In genomic region chr1:2204384-2205190, GRCh38 we compare ENCODE assay signal across 8 cellular contexts. TPM values are rescaled to one million over a fixed set of nuclear protein-coding genes. Genes with fewer than 3 reads are reported as not detected.
DNase-seq lines count a peak whose midpoint lies in the region; ATAC-seq lines count a peak whose summit lies in the region.

No MANE protein-coding gene starts in this region.

- H3K36me3 Mint-ChIP-seq in activated CD4-positive, alpha-beta memory T cell treated with anti-CD3 and anti-CD28 coated beads for 36 hours: no peaks in the 10 kb centered on the region
- no peaks in the 10 kb centered on the region for H3K36me3 Mint-ChIP-seq in activated CD4-positive, alpha-beta memory T cell treated with anti-CD3 and anti-CD28 coated beads, Interleukin-2, amount 10 ng/mL, durations not matched to agents 7 days and 5 days (ENCODE audit: low read depth)
- H3K36me3 Mint-ChIP-seq in naive thymus-derived CD4-positive, alpha-beta T cell: no peaks in the 10 kb centered on the region

- no peaks in the 10 kb centered on the region for H3K36me3 ChIP-seq in HUES64 (ENCODE audit: insufficient read depth, low read length)
- no peaks in the 10 kb centered on the region for H3K36me3 ChIP-seq in naive thymus-derived CD4-positive, alpha-beta T cell (ENCODE audit: control insufficient read depth in 2 of 3, insufficient read depth in 3 of 3, low read length in 3 of 3)

- CTCF ChIA-PET in activated CD4-positive, alpha-beta memory T cell treated with anti-CD3 and anti-CD28 coated beads for 36 hours (lab: Charles Lee): interaction anchor here (1.5 to 17.1 kb wide), 3 partner anchors 9 to 181 kb away, joined by 3 to 409 read pairs (median 15); partner anchors contain the start of genes FAAP20, MORN1 and RER1
- CTCF ChIA-PET in activated CD4-positive, alpha-beta memory T cell treated with anti-CD3 and anti-CD28 coated beads, Interleukin-2, amount 10 ng/mL, durations not matched to agents 7 days and 5 days (lab: Charles Lee): interaction anchor here (1.1 to 2.9 kb wide), 2 partner anchors 10 to 177 kb away, joined by 4 to 12 read pairs; partner anchors contain the start of gene FAAP20
- CTCF ChIA-PET in naive thymus-derived CD4-positive, alpha-beta T cell (lab: Charles Lee): interaction anchor here (0.6 to 1.0 kb wide), 2 partner anchors 10 kb away, joined by 4 to 5 read pairs; partner anchors contain the start of gene FAAP20

- no peaks in the 10 kb centered on the region for H3K9me3 ChIP-seq in HUES64 (ENCODE audit: insufficient read depth, low read depth, low read length)
- no peaks in the 10 kb centered on the region for H3K9me3 ChIP-seq in naive thymus-derived CD4-positive, alpha-beta T cell (ENCODE audit: control insufficient read depth in 2 of 3, low read length in 3 of 3)

- no peak for ATAC-seq in naive thymus-derived CD4-positive, alpha-beta T cell
- no peak for ATAC-seq in HG03139 (IDR thresholded peaks at IDR 0.05; ENCODE audit: unreplicated experiment)

- no peaks in the 10 kb centered on the region for H3K27me3 Mint-ChIP-seq in activated CD4-positive, alpha-beta memory T cell treated with anti-CD3 and anti-CD28 coated beads for 36 hours
- H3K27me3 Mint-ChIP-seq in activated CD4-positive, alpha-beta memory T cell treated with anti-CD3 and anti-CD28 coated beads, Interleukin-2, amount 10 ng/mL, durations not matched to agents 7 days and 5 days: peaks cover 4% of the 10 kb centered on the region
- peaks cover 0 to 4% (median 0%) of the 10 kb centered on the region in 5 donors for H3K27me3 Mint-ChIP-seq in naive thymus-derived CD4-positive, alpha-beta T cell

- H3K9ac ChIP-seq in HUES64 (ENCODE audit: low read depth, low read length): peak overlapping the region; percentile 67

- 5% methylated on average over 28 of the region's 61 CpGs for WGBS in HUES64

- H3K27ac Mint-ChIP-seq in activated CD4-positive, alpha-beta memory T cell treated with anti-CD3 and anti-CD28 coated beads for 36 hours: no peak overlapping the region
- no peak overlapping the region for H3K27ac Mint-ChIP-seq in activated CD4-positive, alpha-beta memory T cell treated with anti-CD3 and anti-CD28 coated beads, Interleukin-2, amount 10 ng/mL, durations not matched to agents 7 days and 5 days
- peak overlapping the region in 4 of 9 donors; percentile 17 to 69 (median 40) for H3K27ac Mint-ChIP-seq in naive thymus-derived CD4-positive, alpha-beta T cell

- peak overlapping the region; percentile 77; the same call in 1 of the 2 replicates for H3K27ac ChIP-seq in HUES64 (ENCODE audit: low read depth, low read length)
- peak overlapping the region; percentile 70 for H3K27ac ChIP-seq in naive thymus-derived CD4-positive, alpha-beta T cell (ENCODE audit: low read depth, low read length)

- H3K4me1 ChIP-seq in HUES64 (ENCODE audit: insufficient read depth, low read length): no peaks in the 10 kb centered on the region
- peaks cover 4 to 6% of the 10 kb centered on the region in 2 donors for H3K4me1 ChIP-seq in naive thymus-derived CD4-positive, alpha-beta T cell (ENCODE audit: control insufficient read depth in 2 of 2, insufficient read depth in 2 of 2, low read length in 2 of 2)

- intact Hi-C loops in activated CD4-positive, alpha-beta memory T cell treated with anti-CD3 and anti-CD28 coated beads for 36 hours (cut with micrococcal nuclease): loop anchor here (1.0 kb wide), 1 partner anchor 9 kb away; no protein-coding TSS in a partner anchor
- intact Hi-C loops in naive thymus-derived CD4-positive, alpha-beta T cell (cut with micrococcal nuclease): loop anchor here (1.0 to 2.0 kb wide), 14 partner anchors 9 to 382 kb away; partner anchors contain the start of genes PANK4 (in 2 of the 2), MORN1 (in 1 of the 2), PRXL2B (in 1 of the 2) and RER1 (in 1 of the 2)

- DNase-seq in activated CD4-positive, alpha-beta memory T cell treated with anti-CD3 and anti-CD28 coated beads for 36 hours: no peak
- no peak for DNase-seq in activated CD4-positive, alpha-beta memory T cell treated with anti-CD3 and anti-CD28 coated beads, Interleukin-2, amount 10 ng/mL, durations not matched to agents 7 days and 5 days
- DNase-seq in T1000 (lab: John Stamatoyannopoulos, UW): peak; percentile 82
- peak; percentile 42 for DNase-seq in fibroblast of peridontal ligament (ENCODE audit: extremely low read depth)
- peak in 2 of 9 donors; percentile 26 to 46 for DNase-seq in naive thymus-derived CD4-positive, alpha-beta T cell
- no peak for DNase-seq in cortex of kidney (lab: John Stamatoyannopoulos, UW)

- H3K27me3 ChIP-seq in HUES64 (ENCODE audit: insufficient read depth, low read length): peaks cover 8% of the 10 kb centered on the region
- H3K27me3 ChIP-seq in naive thymus-derived CD4-positive, alpha-beta T cell (ENCODE audit: control insufficient read depth in 2 of 2, insufficient read depth in 2 of 2, low read length in 2 of 2): no peaks in the 10 kb centered on the region

- POLR2A ChIA-PET in activated CD4-positive, alpha-beta memory T cell treated with anti-CD3 and anti-CD28 coated beads for 36 hours (lab: Charles Lee): interaction anchor here (1.3 to 1.7 kb wide), 3 partner anchors 23 to 96 kb away, joined by 4 to 5 read pairs (median 4); no protein-coding TSS in a partner anchor
- POLR2A ChIA-PET in activated CD4-positive, alpha-beta memory T cell treated with anti-CD3 and anti-CD28 coated beads, Interleukin-2, amount 10 ng/mL, durations not matched to agents 7 days and 5 days (lab: Charles Lee): interaction anchor here (0.8 to 2.6 kb wide), 4 partner anchors 10 to 86 kb away, joined by 3 to 11 read pairs (median 5); partner anchors contain the start of gene FAAP20
- POLR2A ChIA-PET in naive thymus-derived CD4-positive, alpha-beta T cell (lab: Charles Lee): interaction anchor here (0.8 to 3.0 kb wide), 7 partner anchors 23 to 111 kb away, joined by 3 to 13 read pairs (median 5); no protein-coding TSS in a partner anchor

- peak overlapping the region; percentile 60 for H3K4me3 ChIP-seq in HUES64 (ENCODE audit: low read length)
- H3K4me3 ChIP-seq in naive thymus-derived CD4-positive, alpha-beta T cell (ENCODE audit: low read length): peak overlapping the region; percentile 27

- peak overlapping the region; percentile 5 for H3K4me3 Mint-ChIP-seq in activated CD4-positive, alpha-beta memory T cell treated with anti-CD3 and anti-CD28 coated beads for 36 hours
- H3K4me3 Mint-ChIP-seq in activated CD4-positive, alpha-beta memory T cell treated with anti-CD3 and anti-CD28 coated beads, Interleukin-2, amount 10 ng/mL, durations not matched to agents 7 days and 5 days: no peak overlapping the region
- peak overlapping the region in 7 of 10 donors; percentile 37 to 77 (median 62) for H3K4me3 Mint-ChIP-seq in naive thymus-derived CD4-positive, alpha-beta T cell

- H3K4me1 Mint-ChIP-seq in activated CD4-positive, alpha-beta memory T cell treated with anti-CD3 and anti-CD28 coated beads for 36 hours (ENCODE audit: low read depth): peaks cover 6% of the 10 kb centered on the region
- H3K4me1 Mint-ChIP-seq in activated CD4-positive, alpha-beta memory T cell treated with anti-CD3 and anti-CD28 coated beads, Interleukin-2, amount 10 ng/mL, durations not matched to agents 7 days and 5 days: peaks cover 16% of the 10 kb centered on the region
- peaks cover 4 to 16% (median 9%) of the 10 kb centered on the region in 7 donors for H3K4me1 Mint-ChIP-seq in naive thymus-derived CD4-positive, alpha-beta T cell

- H3K9me3 Mint-ChIP-seq in activated CD4-positive, alpha-beta memory T cell treated with anti-CD3 and anti-CD28 coated beads for 36 hours: no peaks in the 10 kb centered on the region
- H3K9me3 Mint-ChIP-seq in activated CD4-positive, alpha-beta memory T cell treated with anti-CD3 and anti-CD28 coated beads, Interleukin-2, amount 10 ng/mL, durations not matched to agents 7 days and 5 days: no peaks in the 10 kb centered on the region
- no peaks in the 10 kb centered on the region for H3K9me3 Mint-ChIP-seq in naive thymus-derived CD4-positive, alpha-beta T cell

RNA-seq across cellular contexts. Expression of gene FAAP20, which starts 10.0 kb away (rescaled TPM):
- total RNA-seq in activated CD4-positive, alpha-beta memory T cell treated with anti-CD3 and anti-CD28 coated beads for 36 hours: 10 to 100 TPM; 64.9 to 69.8 TPM
- total RNA-seq in activated CD4-positive, alpha-beta memory T cell treated with anti-CD3 and anti-CD28 coated beads, Interleukin-2, amount 10 ng/mL, durations not matched to agents 7 days and 5 days: 10 to 100 TPM; 53.4 to 57.1 TPM
- 76.8 TPM for polyA plus RNA-seq in HUES64 (2013, experiment 1 of 2)
- polyA plus RNA-seq in HUES64 (2013, experiment 2 of 2): 80.1 TPM
- 10 to 100 TPM; 43.2 to 56.2 (median 48.8) TPM for total RNA-seq in naive thymus-derived CD4-positive, alpha-beta T cell
- polyA plus RNA-seq in naive thymus-derived CD4-positive, alpha-beta T cell: 10 to 100 TPM; 55.9 to 77.0 TPM

RNA-seq across cellular contexts. Expression of gene SKI, which starts 23.5 kb away (rescaled TPM):
- total RNA-seq in activated CD4-positive, alpha-beta memory T cell treated with anti-CD3 and anti-CD28 coated beads for 36 hours: 10 to 100 TPM; 28.3 to 28.9 TPM
- total RNA-seq in activated CD4-positive, alpha-beta memory T cell treated with anti-CD3 and anti-CD28 coated beads, Interleukin-2, amount 10 ng/mL, durations not matched to agents 7 days and 5 days: 10 to 100 TPM; 58.0 to 61.5 TPM
- 33.1 TPM for polyA plus RNA-seq in HUES64 (2013, experiment 1 of 2)
- 32.7 TPM for polyA plus RNA-seq in HUES64 (2013, experiment 2 of 2)
- total RNA-seq in naive thymus-derived CD4-positive, alpha-beta T cell: 100 to 1,000 TPM in 2 of 5 experiments, 10 to 100 TPM in 3; 63.4 to 278 (median 97.9) TPM
- under 1 TPM; 0.61 to 0.92 TPM for polyA plus RNA-seq in naive thymus-derived CD4-positive, alpha-beta T cell

Comparison
In these comparisons a context has a peak if more than half of its experiments do, and no peak if none do; other contexts are left out.
1. DNase-seq: peak in T1000 (single experiment) and fibroblast of peridontal ligament (single experiment); none in activated CD4-positive, alpha-beta memory T cell treated with anti-CD3 and anti-CD28 coated beads for 36 hours (single experiment), activated CD4-positive, alpha-beta memory T cell treated with anti-CD3 and anti-CD28 coated beads, Interleukin-2, amount 10 ng/mL, durations not matched to agents 7 days and 5 days (single experiment) and cortex of kidney (single experiment).